9 cellular contexts compared by ENCODE assay signal in genomic region chr7:47326808-47327207, GRCh38.
DNase-seq lines count a peak whose midpoint lies in the region; ATAC-seq and TF ChIP-seq lines count a peak whose summit lies in the region.
"Had no signal": no experiment of that assay in that cellular context is flagged by ENCODE, and none has a peak within 500 bp of the region (broad histone marks: within the 10 kb centered on the region; RNA-seq: fewer than 3 reads in every experiment).

No MANE protein-coding gene starts in this region.

- DNase-seq in SK-N-SH, result peak; percentile 85
- DNase-seq in fibroblast of the aortic adventitia (ENCODE audit: low read depth), result peak; percentile 87
- DNase-seq in transverse colon, result no peak
- no peak for DNase-seq in DMS114 treated with DMSO at 0.1 percent for 48 hours (lab: John Stamatoyannopoulos, UW; ENCODE audit: unreplicated experiment)
- no peak for DNase-seq in D341Med (ENCODE audit: low spot score)
- DNase-seq in activated T-cell treated with anti-CD3 and anti-CD28 coated beads, Interleukin-2, amount 50 U/mL, for 24 hours, result no peak

- H3K4me1 ChIP-seq in SK-N-SH (ENCODE audit: control insufficient read depth in 1 of 2, insufficient read depth in 2 of 2, low read depth in 1 of 2, low read length in 1 of 2) (peaks cover 29 to 36% of the 10 kb centered on the region in 2 experiments), mucosa of stomach (ENCODE audit: control insufficient read depth, insufficient read depth, low read length) (peaks cover 54% of the 10 kb centered on the region), transverse colon (peaks cover 26 to 47% (median 35%) of the 10 kb centered on the region in 4 donors)

- no peaks in the 10 kb centered on the region for H3K36me3 Mint-ChIP-seq in activated T-cell treated with anti-CD3 and anti-CD28 coated beads, Interleukin-2, amount 50 U/mL, for 24 hours (ENCODE audit: low read depth)

- intact Hi-C loops in transverse colon (cut with DNase I; ENCODE audit: low total_unique reads), result no loop called here

- H3K27ac ChIP-seq in SK-N-SH (ENCODE audit: low read depth in 2 of 2, low read length in 1 of 2) (peak overlapping the region; percentile 40 to 70; a peak in 2 of 4 replicates), transverse colon (peak overlapping the region; percentile 60 to 88 (median 83))
- H3K27ac ChIP-seq: KMS-11 had no signal

- TF ChIP-seq RAD21 in SK-N-SH (IDR thresholded peaks at IDR 0.05; ENCODE audit: low read length), result no peak

- H2AFZ ChIP-seq in SK-N-SH (ENCODE audit: low read depth), result no peak overlapping the region

- no peaks in the 10 kb centered on the region; the same call in 1 of the 2 replicates for H4K20me1 ChIP-seq in SK-N-SH (ENCODE audit: insufficient read depth)

- H3K79me2 ChIP-seq in SK-N-SH (ENCODE audit: insufficient read depth), result 0 out of 2 replicates have a peak, but pooled peaks cover 3% of the 10 kb centered on the region

- POLR2A ChIA-PET in SK-N-SH (lab: Yijun Ruan, JAX), result no interaction called here

- H3K27me3 Mint-ChIP-seq in activated T-cell treated with anti-CD3 and anti-CD28 coated beads, Interleukin-2, amount 50 U/mL, for 24 hours, result no peaks in the 10 kb centered on the region

- no peaks in the 10 kb centered on the region for H3K4me1 Mint-ChIP-seq in activated T-cell treated with anti-CD3 and anti-CD28 coated beads, Interleukin-2, amount 50 U/mL, for 24 hours (ENCODE audit: low read depth)

- H3K9me2 ChIP-seq in SK-N-SH, result no peaks in the 10 kb centered on the region

- H3K9me3 ChIP-seq in SK-N-SH, result no peaks in the 10 kb centered on the region
- no peaks in the 10 kb centered on the region for H3K9me3 ChIP-seq in mucosa of stomach (ENCODE audit: control insufficient read depth, low read length)
- no peaks in the 10 kb centered on the region for H3K9me3 ChIP-seq in transverse colon

- H3K4me2 ChIP-seq in SK-N-SH, result peak overlapping the region; percentile 66
- H3K4me2 ChIP-seq: KMS-11 had no signal

- TF ChIP-seq POLR2A in transverse colon (IDR thresholded peaks at IDR 0.05), result no peak

- H3K4me3 ChIP-seq in SK-N-SH (ENCODE audit: low read depth in 2 of 2, low read length in 1 of 2) (no peak overlapping the region; a peak in 1 of 4 replicates), fibroblast of the aortic adventitia (ENCODE audit: low read depth, low read length) (no peak overlapping the region), mucosa of stomach (ENCODE audit: low read length) (no peak overlapping the region), transverse colon (no peak overlapping the region)

- H3K27ac Mint-ChIP-seq in activated T-cell treated with anti-CD3 and anti-CD28 coated beads, Interleukin-2, amount 50 U/mL, for 24 hours, result no peak overlapping the region

- peak in 1 of 2 experiments; percentile 5; a peak in 1 of 4 replicates for TF ChIP-seq EP300 in SK-N-SH (IDR thresholded peaks at IDR 0.05; ENCODE audit: borderline replicate concordance in 1 of 2, low read depth in 1 of 2, low read length in 1 of 2)
- TF ChIP-seq EP300 in transverse colon (IDR thresholded peaks at IDR 0.05; ENCODE audit: low read depth), result no peak

- TF ChIP-seq CTCF in SK-N-SH (IDR thresholded peaks at IDR 0.05) (no peak), fibroblast of the aortic adventitia (IDR thresholded peaks at IDR 0.05; ENCODE audit: insufficient read depth, low read length) (no peak), transverse colon (IDR thresholded peaks at IDR 0.05) (no peak)

- H3K9me3 Mint-ChIP-seq in activated T-cell treated with anti-CD3 and anti-CD28 coated beads, Interleukin-2, amount 50 U/mL, for 24 hours, result no peaks in the 10 kb centered on the region

- peaks cover 16% of the 10 kb centered on the region for H3F3A ChIP-seq in SK-N-SH (replicated peaks; ENCODE audit: insufficient read depth)

- H3K36me3 ChIP-seq in SK-N-SH (replicated peaks in 1 of 2; ENCODE audit: control insufficient read depth in 1 of 2, insufficient read depth in 2 of 2, low read length in 1 of 2) (peaks cover 12 to 42% of the 10 kb centered on the region in 2 experiments), mucosa of stomach (ENCODE audit: control insufficient read depth, insufficient read depth, low read length) (peaks cover 7% of the 10 kb centered on the region), transverse colon (no peaks in the 10 kb centered on the region)

- no peak for ATAC-seq in HG02885 (IDR thresholded peaks at IDR 0.05; ENCODE audit: poor library complexity, unreplicated experiment)

- WGBS in SK-N-SH (ENCODE audit: low lambda C conversion rate), result 59% methylated on average over 8 of the region's 8 CpGs
- 53% methylated on average over 8 of the region's 8 CpGs; no CpG with 5 or more reads in 1 of the 2 donors for WGBS in transverse colon (ENCODE audit: low coverage in 1 of 2), 2 donors

- H3K4me3 Mint-ChIP-seq in activated T-cell treated with anti-CD3 and anti-CD28 coated beads, Interleukin-2, amount 50 U/mL, for 24 hours, result no peak overlapping the region

- CTCF ChIA-PET in SK-N-SH (lab: Yijun Ruan, JAX), result interaction anchor here (0.8 to 4.0 kb wide), 10 partner anchors 9 to 492 kb away, joined by 3 to 21 read pairs (median 4); no protein-coding TSS in a partner anchor

- no peak overlapping the region for H3K9ac ChIP-seq in SK-N-SH
- H3K9ac ChIP-seq in mucosa of stomach (ENCODE audit: low read length), result peak overlapping the region; percentile 23
- H3K9ac ChIP-seq: KMS-11 had no signal

- in situ Hi-C loops in transverse colon (cut with MboI; ENCODE audit: low pct_ligation_motif_present in 1 of 4, low pct_unique_long_range_greater_than_20kb in 1 of 4, low sequenced_read_pairs in 3 of 4), result no loop called here

- no peaks in the 10 kb centered on the region for H3K27me3 ChIP-seq in SK-N-SH (ENCODE audit: insufficient read depth)
- no peaks in the 10 kb centered on the region for H3K27me3 ChIP-seq in mucosa of stomach (ENCODE audit: control insufficient read depth, insufficient read depth, low read length)
- no peaks in the 10 kb centered on the region for H3K27me3 ChIP-seq in transverse colon

TF ChIP-seq in SK-N-SH, 30 proteins besides CTCF, POLR2A, EP300 and RAD21:
- TF ChIP-seq GATA2 (CRISPR knock-in tag; IDR thresholded peaks at IDR 0.05) (peak; percentile 57; the same call in 1 of the 2 replicates), REST (IDR thresholded peaks at IDR 0.05; ENCODE audit: low read depth, low read length) (no peak), CHD2 (IDR thresholded peaks at IDR 0.05; ENCODE audit: low read length, partially characterized antibody) (no peak), EZH2phosphoT487 (IDR thresholded peaks at IDR 0.05; ENCODE audit: borderline replicate concordance, low read depth) (no peak), IRF3 (IDR thresholded peaks at IDR 0.05; ENCODE audit: low read depth, low read length) (no peak), SIN3A (IDR thresholded peaks at IDR 0.05; ENCODE audit: borderline replicate concordance, low read depth, low read length) (no peak), RFX5 (IDR thresholded peaks at IDR 0.05; ENCODE audit: low read length) (no peak), PBX3 (IDR thresholded peaks at IDR 0.05) (peak; percentile 54; the same call in 1 of the 2 replicates), ELF1 (IDR thresholded peaks at IDR 0.05) (no peak)

Comparison
In these comparisons a context has a peak if more than half of its experiments do, and no peak if none do; other contexts are left out.
1. DNase-seq: peak in SK-N-SH (single experiment) and fibroblast of the aortic adventitia (single experiment); none in transverse colon (single experiment), DMS114 treated with DMSO at 0.1 percent for 48 hours (single experiment), D341Med (single experiment) and activated T-cell treated with anti-CD3 and anti-CD28 coated beads, Interleukin-2, amount 50 U/mL, for 24 hours (single experiment).